In the genomic region with DNA sequence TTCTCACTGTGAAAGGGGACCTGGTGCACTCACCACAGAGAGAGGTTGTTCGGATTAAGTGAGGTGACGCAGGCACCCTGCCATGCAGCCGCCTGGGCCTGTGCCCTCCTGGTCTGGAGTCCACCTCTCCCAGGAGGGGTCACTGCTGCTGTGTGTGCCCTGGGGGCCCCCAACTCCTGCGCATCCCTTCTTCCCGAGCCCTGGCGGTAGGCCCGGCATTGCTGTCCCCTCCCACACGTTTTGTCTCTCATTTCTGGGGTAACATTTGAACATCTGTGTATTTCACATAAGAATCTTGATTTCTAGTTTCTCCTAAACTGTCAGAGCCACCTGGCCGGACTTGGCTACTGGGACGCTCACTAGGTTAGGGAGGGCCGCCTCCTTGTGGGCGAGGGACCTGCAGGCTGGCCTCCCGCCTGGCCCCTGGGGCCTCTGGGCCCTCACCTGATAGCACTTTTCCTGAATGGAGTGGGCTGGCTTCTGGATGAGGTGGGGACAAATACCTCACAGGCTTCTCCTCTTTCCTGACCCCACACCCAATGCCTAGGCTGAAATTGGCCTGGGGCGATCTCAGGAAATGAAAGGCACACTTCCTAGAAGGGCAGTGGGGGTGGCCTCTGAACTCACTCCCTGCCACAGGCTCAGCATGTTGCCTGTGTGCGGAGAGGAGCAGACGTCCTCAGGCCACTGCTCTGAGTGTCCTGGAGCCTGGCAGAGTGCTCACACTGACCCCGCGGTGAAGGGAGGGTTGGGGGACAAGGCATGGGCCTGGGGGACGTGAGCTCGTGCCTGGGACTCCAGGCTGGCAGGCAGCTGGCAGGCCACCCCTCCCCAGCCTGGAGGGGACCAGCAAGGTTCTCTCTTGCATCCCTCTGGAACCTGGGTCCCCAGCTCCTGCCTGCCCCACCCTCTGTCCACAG, we compare ENCODE assay signal across 2 cellular contexts.
TF ChIP-seq lines count a peak whose summit lies in the region.

No MANE protein-coding gene starts in this region.

TF ChIP-seq in SK-N-SH, 30 proteins besides CTCF, POLR2A, EP300 and RAD21 (continued from another document):
- TF ChIP-seq TEAD4 (IDR thresholded peaks at IDR 0.05; ENCODE audit: borderline replicate concordance, insufficient read depth) (no peak), MXI1 (IDR thresholded peaks at IDR 0.05; ENCODE audit: low read depth, low read length) (no peak), NFIC (IDR thresholded peaks at IDR 0.05; ENCODE audit: borderline replicate concordance) (no peak), JUND (IDR thresholded peaks at IDR 0.05) (no peak), GABPA (IDR thresholded peaks at IDR 0.05; ENCODE audit: low read depth) (no peak), ELF1 (IDR thresholded peaks at IDR 0.05) (no peak), FOXJ3 (CRISPR knock-in tag; IDR thresholded peaks at IDR 0.05) (no peak), TAF1 (IDR thresholded peaks at IDR 0.05; ENCODE audit: borderline replicate concordance, low read depth, low read length) (no peak), FOSL2 (IDR thresholded peaks at IDR 0.05; ENCODE audit: borderline replicate concordance, low read depth) (no peak)
- TF ChIP-seq, protein P1, sequence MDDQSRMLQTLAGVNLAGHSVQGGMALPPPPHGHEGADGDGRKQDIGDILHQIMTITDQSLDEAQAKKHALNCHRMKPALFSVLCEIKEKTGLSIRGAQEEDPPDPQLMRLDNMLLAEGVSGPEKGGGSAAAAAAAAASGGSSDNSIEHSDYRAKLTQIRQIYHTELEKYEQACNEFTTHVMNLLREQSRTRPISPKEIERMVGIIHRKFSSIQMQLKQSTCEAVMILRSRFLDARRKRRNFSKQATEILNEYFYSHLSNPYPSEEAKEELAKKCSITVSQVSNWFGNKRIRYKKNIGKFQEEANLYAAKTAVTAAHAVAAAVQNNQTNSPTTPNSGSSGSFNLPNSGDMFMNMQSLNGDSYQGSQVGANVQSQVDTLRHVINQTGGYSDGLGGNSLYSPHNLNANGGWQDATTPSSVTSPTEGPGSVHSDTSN (IDR thresholded peaks at IDR 0.05): no peak
- TF ChIP-seq, protein P2, sequence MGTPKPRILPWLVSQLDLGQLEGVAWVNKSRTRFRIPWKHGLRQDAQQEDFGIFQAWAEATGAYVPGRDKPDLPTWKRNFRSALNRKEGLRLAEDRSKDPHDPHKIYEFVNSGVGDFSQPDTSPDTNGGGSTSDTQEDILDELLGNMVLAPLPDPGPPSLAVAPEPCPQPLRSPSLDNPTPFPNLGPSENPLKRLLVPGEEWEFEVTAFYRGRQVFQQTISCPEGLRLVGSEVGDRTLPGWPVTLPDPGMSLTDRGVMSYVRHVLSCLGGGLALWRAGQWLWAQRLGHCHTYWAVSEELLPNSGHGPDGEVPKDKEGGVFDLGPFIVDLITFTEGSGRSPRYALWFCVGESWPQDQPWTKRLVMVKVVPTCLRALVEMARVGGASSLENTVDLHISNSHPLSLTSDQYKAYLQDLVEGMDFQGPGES (IDR thresholded peaks at IDR 0.05; ENCODE audit: low read depth, low read length): no peak
- TF ChIP-seq, protein P3, sequence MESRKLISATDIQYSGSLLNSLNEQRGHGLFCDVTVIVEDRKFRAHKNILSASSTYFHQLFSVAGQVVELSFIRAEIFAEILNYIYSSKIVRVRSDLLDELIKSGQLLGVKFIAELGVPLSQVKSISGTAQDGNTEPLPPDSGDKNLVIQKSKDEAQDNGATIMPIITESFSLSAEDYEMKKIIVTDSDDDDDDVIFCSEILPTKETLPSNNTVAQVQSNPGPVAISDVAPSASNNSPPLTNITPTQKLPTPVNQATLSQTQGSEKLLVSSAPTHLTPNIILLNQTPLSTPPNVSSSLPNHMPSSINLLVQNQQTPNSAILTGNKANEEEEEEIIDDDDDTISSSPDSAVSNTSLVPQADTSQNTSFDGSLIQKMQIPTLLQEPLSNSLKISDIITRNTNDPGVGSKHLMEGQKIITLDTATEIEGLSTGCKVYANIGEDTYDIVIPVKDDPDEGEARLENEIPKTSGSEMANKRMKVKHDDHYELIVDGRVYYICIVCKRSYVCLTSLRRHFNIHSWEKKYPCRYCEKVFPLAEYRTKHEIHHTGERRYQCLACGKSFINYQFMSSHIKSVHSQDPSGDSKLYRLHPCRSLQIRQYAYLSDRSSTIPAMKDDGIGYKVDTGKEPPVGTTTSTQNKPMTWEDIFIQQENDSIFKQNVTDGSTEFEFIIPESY (IDR thresholded peaks at IDR 0.05; ENCODE audit: borderline replicate concordance, low read depth): no peak

TF ChIP-seq in K562, 482 proteins besides CTCF, POLR2A, EP300 and RAD21 (continued from another document):
- TF ChIP-seq, protein P4, sequence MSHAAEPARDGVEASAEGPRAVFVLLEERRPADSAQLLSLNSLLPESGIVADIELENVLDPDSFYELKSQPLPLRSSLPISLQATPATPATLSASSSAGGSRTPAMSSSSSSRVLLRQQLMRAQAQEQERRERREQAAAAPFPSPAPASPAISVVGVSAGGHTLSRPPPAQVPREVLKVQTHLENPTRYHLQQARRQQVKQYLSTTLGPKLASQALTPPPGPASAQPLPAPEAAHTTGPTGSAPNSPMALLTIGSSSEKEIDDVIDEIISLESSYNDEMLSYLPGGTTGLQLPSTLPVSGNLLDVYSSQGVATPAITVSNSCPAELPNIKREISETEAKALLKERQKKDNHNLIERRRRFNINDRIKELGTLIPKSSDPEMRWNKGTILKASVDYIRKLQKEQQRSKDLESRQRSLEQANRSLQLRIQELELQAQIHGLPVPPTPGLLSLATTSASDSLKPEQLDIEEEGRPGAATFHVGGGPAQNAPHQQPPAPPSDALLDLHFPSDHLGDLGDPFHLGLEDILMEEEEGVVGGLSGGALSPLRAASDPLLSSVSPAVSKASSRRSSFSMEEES (CRISPR knock-in tag; IDR thresholded peaks at IDR 0.05): no peak
- no peak for TF ChIP-seq KLF1 (tag; IDR thresholded peaks at IDR 0.05)
